Comparison of ENCODE assay signal across 1 cellular context in the genomic region with DNA sequence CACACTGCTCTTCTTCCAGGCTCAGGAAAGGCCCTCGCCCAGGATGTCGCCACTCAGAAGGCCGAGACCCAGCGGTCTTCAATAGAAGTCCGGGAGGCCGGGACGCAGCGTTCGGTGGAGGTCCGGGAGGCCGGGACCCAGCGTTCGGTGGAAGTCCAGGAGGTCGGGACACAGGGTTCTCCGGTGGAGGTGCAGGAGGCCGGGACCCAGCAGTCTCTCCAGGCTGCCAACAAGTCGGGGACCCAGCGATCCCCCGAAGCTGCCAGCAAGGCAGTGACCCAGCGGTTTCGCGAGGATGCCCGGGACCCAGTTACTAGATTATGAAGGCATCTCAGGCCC.
TF ChIP-seq lines count a peak whose summit lies in the region.

No MANE protein-coding gene starts in this region.

TF ChIP-seq in K562, 482 proteins besides CTCF, POLR2A, EP300 and RAD21:
- TF ChIP-seq ZSCAN32 (CRISPR knock-in tag; IDR thresholded peaks at IDR 0.05) (no peak), MBD1 (CRISPR knock-in tag; IDR thresholded peaks at IDR 0.05) (no peak), ZNF551 (CRISPR knock-in tag; IDR thresholded peaks at IDR 0.05) (no peak), MIER1 (IDR thresholded peaks at IDR 0.05; ENCODE audit: low read depth) (no peak), GABPA (tag; conservative IDR thresholded peaks at IDR 0.05; ENCODE audit: low read depth) (no peak), SMAD2 (IDR thresholded peaks at IDR 0.05; ENCODE audit: low read depth, low read length) (no peak), NELFE (IDR thresholded peaks at IDR 0.05; ENCODE audit: insufficient read depth, insufficient read length) (no peak), NFATC3 (IDR thresholded peaks at IDR 0.05) (no peak), RBM15 (IDR thresholded peaks at IDR 0.05; ENCODE audit: insufficient read depth, low read length) (no peak)
- TF ChIP-seq, protein P1, sequence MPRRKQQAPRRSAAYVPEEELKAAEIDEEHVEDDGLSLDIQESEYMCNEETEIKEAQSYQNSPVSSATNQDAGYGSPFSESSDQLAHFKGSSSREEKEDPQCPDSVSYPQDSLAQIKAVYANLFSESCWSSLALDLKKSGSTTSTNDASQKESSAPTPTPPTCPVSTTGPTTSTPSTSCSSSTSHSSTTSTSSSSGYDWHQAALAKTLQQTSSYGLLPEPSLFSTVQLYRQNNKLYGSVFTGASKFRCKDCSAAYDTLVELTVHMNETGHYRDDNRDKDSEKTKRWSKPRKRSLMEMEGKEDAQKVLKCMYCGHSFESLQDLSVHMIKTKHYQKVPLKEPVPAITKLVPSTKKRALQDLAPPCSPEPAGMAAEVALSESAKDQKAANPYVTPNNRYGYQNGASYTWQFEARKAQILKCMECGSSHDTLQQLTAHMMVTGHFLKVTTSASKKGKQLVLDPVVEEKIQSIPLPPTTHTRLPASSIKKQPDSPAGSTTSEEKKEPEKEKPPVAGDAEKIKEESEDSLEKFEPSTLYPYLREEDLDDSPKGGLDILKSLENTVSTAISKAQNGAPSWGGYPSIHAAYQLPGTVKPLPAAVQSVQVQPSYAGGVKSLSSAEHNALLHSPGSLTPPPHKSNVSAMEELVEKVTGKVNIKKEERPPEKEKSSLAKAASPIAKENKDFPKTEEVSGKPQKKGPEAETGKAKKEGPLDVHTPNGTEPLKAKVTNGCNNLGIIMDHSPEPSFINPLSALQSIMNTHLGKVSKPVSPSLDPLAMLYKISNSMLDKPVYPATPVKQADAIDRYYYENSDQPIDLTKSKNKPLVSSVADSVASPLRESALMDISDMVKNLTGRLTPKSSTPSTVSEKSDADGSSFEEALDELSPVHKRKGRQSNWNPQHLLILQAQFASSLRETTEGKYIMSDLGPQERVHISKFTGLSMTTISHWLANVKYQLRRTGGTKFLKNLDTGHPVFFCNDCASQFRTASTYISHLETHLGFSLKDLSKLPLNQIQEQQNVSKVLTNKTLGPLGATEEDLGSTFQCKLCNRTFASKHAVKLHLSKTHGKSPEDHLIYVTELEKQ (CRISPR knock-in tag; IDR thresholded peaks at IDR 0.05): no peak
- TF ChIP-seq, protein P2, sequence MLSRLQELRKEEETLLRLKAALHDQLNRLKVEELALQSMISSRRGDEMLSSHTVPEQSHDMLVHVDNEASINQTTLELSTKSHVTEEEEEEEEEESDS (CRISPR knock-in tag; IDR thresholded peaks at IDR 0.05): no peak
TF ChIP-seq in K562: peak in this region for 0.
